In genomic region chr19:13152854-13153626, GRCh38 we compare ENCODE assay signal across 1 cellular context.
TF ChIP-seq lines count a peak whose summit lies in the region.

No MANE protein-coding gene starts in this region.

TF ChIP-seq in HepG2, 621 proteins besides CTCF, POLR2A, EP300 and RAD21 (continued from another document and continues in another):
- TF ChIP-seq LRRFIP1 (CRISPR knock-in tag; conservative IDR thresholded peaks at IDR 0.05) (no peak), SAP130 (CRISPR knock-in tag; IDR thresholded peaks at IDR 0.05; ENCODE audit: low read depth) (peak; percentile 80; the same call in 1 of the 2 replicates), GABPB1 (CRISPR knock-in tag; IDR thresholded peaks at IDR 0.05) (peak; percentile 73; the same call in 1 of the 2 replicates), IKZF5 (CRISPR knock-in tag; IDR thresholded peaks at IDR 0.05) (peak; percentile 84), ARNT (IDR thresholded peaks at IDR 0.05) (no peak), JARID2 (CRISPR knock-in tag; IDR thresholded peaks at IDR 0.05; ENCODE audit: insufficient replicate concordance) (no peak), ZBTB37 (CRISPR knock-in tag; IDR thresholded peaks at IDR 0.05) (no peak), ZNF569 (CRISPR knock-in tag; IDR thresholded peaks at IDR 0.05; ENCODE audit: borderline replicate concordance) (no peak), CERS6 (CRISPR knock-in tag; IDR thresholded peaks at IDR 0.05) (no peak), ZNF160 (CRISPR knock-in tag; IDR thresholded peaks at IDR 0.05) (0 out of 2 replicates have a peak, but pooled peaks have one; percentile 32), SP2 (CRISPR knock-in tag; IDR thresholded peaks at IDR 0.05) (0 out of 2 replicates have a peak, but pooled peaks have one; percentile 11), ZNF232 (CRISPR knock-in tag; IDR thresholded peaks at IDR 0.05; ENCODE audit: borderline replicate concordance) (peak; percentile 68; the same call in 1 of the 2 replicates), ETS1 (CRISPR knock-in tag; IDR thresholded peaks at IDR 0.05) (no peak), FOXP1 (IDR thresholded peaks at IDR 0.05) (no peak), FOXP1 (CRISPR knock-in tag; IDR thresholded peaks at IDR 0.05) (peak; percentile 30; the same call in 1 of the 2 replicates), ZUFSP (CRISPR knock-in tag; IDR thresholded peaks at IDR 0.05; ENCODE audit: borderline replicate concordance) (no peak), ZNF7 (CRISPR knock-in tag; IDR thresholded peaks at IDR 0.05) (no peak), SNAPC2 (CRISPR knock-in tag; IDR thresholded peaks at IDR 0.05) (no peak), ZNF576 (CRISPR knock-in tag; IDR thresholded peaks at IDR 0.05) (no peak), ZNF839 (CRISPR knock-in tag; IDR thresholded peaks at IDR 0.05; ENCODE audit: borderline replicate concordance) (no peak), RBM22 (optimal IDR thresholded peaks at IDR 0.05; ENCODE audit: low read length) (peak; percentile 41), MTF2 (CRISPR knock-in tag; IDR thresholded peaks at IDR 0.05; ENCODE audit: borderline replicate concordance) (no peak), HOXA3 (CRISPR knock-in tag; IDR thresholded peaks at IDR 0.05) (peak; percentile 68), ZBTB3 (CRISPR knock-in tag; IDR thresholded peaks at IDR 0.05; ENCODE audit: borderline replicate concordance, low read depth) (no peak), RCOR2 (CRISPR knock-in tag; IDR thresholded peaks at IDR 0.05) (peak; percentile 22; the same call in 1 of the 2 replicates), BORCS8-MEF2B (CRISPR knock-in tag; IDR thresholded peaks at IDR 0.05) (peak; percentile 40; the same call in 1 of the 2 replicates), CBX5 (CRISPR knock-in tag; IDR thresholded peaks at IDR 0.05; ENCODE audit: borderline replicate concordance) (no peak; the same call in 1 of the 2 replicates), SRF (IDR thresholded peaks at IDR 0.05; ENCODE audit: low read depth, low read length) (peak; percentile 63; the same call in 1 of the 2 replicates), ZNF430 (CRISPR knock-in tag; IDR thresholded peaks at IDR 0.05) (no peak), ZNF24 (IDR thresholded peaks at IDR 0.05) (no peak), ZSCAN22 (CRISPR knock-in tag; IDR thresholded peaks at IDR 0.05) (no peak), MYPOP (CRISPR knock-in tag; IDR thresholded peaks at IDR 0.05) (0 out of 2 replicates have a peak, but pooled peaks have one; percentile 67), ZBTB7A (CRISPR knock-in tag; IDR thresholded peaks at IDR 0.05) (no peak), ZNF18 (CRISPR knock-in tag; IDR thresholded peaks at IDR 0.05; ENCODE audit: insufficient replicate concordance) (no peak), IKZF1 (IDR thresholded peaks at IDR 0.05) (no peak), ZNF501 (CRISPR knock-in tag; IDR thresholded peaks at IDR 0.05) (0 out of 2 replicates have a peak, but pooled peaks have one; percentile 49), ZNF574 (CRISPR knock-in tag; IDR thresholded peaks at IDR 0.05) (peak; percentile 92), CCDC6 (CRISPR knock-in tag; IDR thresholded peaks at IDR 0.05) (no peak; the same call in 1 of the 2 replicates), ZBED4 (CRISPR knock-in tag; IDR thresholded peaks at IDR 0.05; ENCODE audit: borderline replicate concordance) (no peak), RBAK (CRISPR knock-in tag; IDR thresholded peaks at IDR 0.05) (no peak), ZNF766 (CRISPR knock-in tag; IDR thresholded peaks at IDR 0.05; ENCODE audit: borderline replicate concordance) (peak; percentile 83), ZZZ3 (CRISPR knock-in tag; IDR thresholded peaks at IDR 0.05; ENCODE audit: borderline replicate concordance) (no peak), ZNF33A (CRISPR knock-in tag; IDR thresholded peaks at IDR 0.05; ENCODE audit: borderline replicate concordance) (no peak), SMARCC2 (IDR thresholded peaks at IDR 0.05) (no peak), ADNP (CRISPR knock-in tag; IDR thresholded peaks at IDR 0.05) (no peak), SOX5 (CRISPR knock-in tag; IDR thresholded peaks at IDR 0.05; ENCODE audit: borderline replicate concordance) (no peak)
